Comparison of ENCODE assay signal across 1 cellular context in the genomic region with DNA sequence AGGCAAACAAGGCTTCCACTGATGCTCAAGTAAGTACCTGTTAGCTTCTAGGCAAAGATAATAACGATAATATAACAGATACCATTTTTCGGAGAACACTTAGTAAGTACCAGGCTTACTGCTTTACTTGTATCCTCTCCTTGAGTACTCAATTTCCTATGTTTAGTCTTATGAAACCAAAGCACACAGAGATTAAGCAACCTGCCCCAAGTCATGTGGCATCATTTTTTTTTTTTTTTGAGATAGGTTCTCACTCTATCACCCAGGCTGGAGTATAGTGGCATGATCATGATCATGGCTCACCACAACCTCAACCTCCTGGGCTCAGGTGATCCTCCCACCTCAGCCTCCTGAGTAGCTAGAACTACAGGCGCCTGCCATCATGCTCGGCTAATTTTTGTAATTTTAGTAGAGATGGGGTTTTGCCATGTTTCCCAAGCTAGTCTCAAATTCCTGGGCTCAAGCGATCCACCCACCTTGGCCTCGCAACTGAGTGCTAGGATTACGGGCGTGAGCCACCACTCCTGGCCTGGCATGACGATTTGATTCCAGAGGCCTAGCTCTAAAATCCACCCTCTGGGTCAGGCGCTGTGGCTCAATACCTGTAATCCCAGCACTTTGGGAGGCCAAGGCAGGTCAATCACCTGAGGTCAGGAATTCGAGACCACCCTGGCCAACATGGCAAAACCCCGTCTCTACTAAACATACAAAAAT.
TF ChIP-seq lines count a peak whose summit lies in the region.

No MANE protein-coding gene starts in this region.

TF ChIP-seq in HepG2, 621 proteins besides CTCF, POLR2A, EP300 and RAD21:
- TF ChIP-seq RXRA (CRISPR knock-in tag; IDR thresholded peaks at IDR 0.05) = peak; percentile 16; the same call in 1 of the 2 replicates
- TF ChIP-seq POLR2G (IDR thresholded peaks at IDR 0.05; ENCODE audit: low read depth, low read length) = 0 out of 2 replicates have a peak, but pooled peaks have one; percentile 29
- TF ChIP-seq USF2 (IDR thresholded peaks at IDR 0.05; ENCODE audit: low read depth, low read length) = no peak
- TF ChIP-seq USF2 (CRISPR knock-in tag; IDR thresholded peaks at IDR 0.05; ENCODE audit: borderline replicate concordance) = no peak; the same call in 1 of the 2 replicates
- TF ChIP-seq, protein P1, sequence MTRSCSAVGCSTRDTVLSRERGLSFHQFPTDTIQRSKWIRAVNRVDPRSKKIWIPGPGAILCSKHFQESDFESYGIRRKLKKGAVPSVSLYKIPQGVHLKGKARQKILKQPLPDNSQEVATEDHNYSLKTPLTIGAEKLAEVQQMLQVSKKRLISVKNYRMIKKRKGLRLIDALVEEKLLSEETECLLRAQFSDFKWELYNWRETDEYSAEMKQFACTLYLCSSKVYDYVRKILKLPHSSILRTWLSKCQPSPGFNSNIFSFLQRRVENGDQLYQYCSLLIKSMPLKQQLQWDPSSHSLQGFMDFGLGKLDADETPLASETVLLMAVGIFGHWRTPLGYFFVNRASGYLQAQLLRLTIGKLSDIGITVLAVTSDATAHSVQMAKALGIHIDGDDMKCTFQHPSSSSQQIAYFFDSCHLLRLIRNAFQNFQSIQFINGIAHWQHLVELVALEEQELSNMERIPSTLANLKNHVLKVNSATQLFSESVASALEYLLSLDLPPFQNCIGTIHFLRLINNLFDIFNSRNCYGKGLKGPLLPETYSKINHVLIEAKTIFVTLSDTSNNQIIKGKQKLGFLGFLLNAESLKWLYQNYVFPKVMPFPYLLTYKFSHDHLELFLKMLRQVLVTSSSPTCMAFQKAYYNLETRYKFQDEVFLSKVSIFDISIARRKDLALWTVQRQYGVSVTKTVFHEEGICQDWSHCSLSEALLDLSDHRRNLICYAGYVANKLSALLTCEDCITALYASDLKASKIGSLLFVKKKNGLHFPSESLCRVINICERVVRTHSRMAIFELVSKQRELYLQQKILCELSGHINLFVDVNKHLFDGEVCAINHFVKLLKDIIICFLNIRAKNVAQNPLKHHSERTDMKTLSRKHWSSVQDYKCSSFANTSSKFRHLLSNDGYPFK (CRISPR knock-in tag; IDR thresholded peaks at IDR 0.05; ENCODE audit: borderline replicate concordance) = no peak
- no peak for TF ChIP-seq ZNF747 (CRISPR knock-in tag; IDR thresholded peaks at IDR 0.05; ENCODE audit: borderline replicate concordance)
- no peak for TF ChIP-seq SYNCRIP (IDR thresholded peaks at IDR 0.05; ENCODE audit: insufficient read depth, low read depth, low read length)
- TF ChIP-seq CEBPB (IDR thresholded peaks at IDR 0.05; ENCODE audit: borderline replicate concordance, low read depth, low read length) = peak; percentile 64; the same call in 1 of the 2 replicates
- TF ChIP-seq GLI4 (CRISPR knock-in tag; IDR thresholded peaks at IDR 0.05; ENCODE audit: borderline replicate concordance) = no peak
- TF ChIP-seq, protein P2, sequence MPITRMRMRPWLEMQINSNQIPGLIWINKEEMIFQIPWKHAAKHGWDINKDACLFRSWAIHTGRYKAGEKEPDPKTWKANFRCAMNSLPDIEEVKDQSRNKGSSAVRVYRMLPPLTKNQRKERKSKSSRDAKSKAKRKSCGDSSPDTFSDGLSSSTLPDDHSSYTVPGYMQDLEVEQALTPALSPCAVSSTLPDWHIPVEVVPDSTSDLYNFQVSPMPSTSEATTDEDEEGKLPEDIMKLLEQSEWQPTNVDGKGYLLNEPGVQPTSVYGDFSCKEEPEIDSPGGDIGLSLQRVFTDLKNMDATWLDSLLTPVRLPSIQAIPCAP (CRISPR knock-in tag; IDR thresholded peaks at IDR 0.05; ENCODE audit: low read depth) = no peak
- 0 out of 2 replicates have a peak, but pooled peaks have one; percentile 36 for TF ChIP-seq HOXD1 (CRISPR knock-in tag; IDR thresholded peaks at IDR 0.05)
- TF ChIP-seq REPIN1 (CRISPR knock-in tag; IDR thresholded peaks at IDR 0.05; ENCODE audit: borderline replicate concordance, low read depth) = 0 out of 2 replicates have a peak, but pooled peaks have one; percentile 2
- TF ChIP-seq, protein P3, sequence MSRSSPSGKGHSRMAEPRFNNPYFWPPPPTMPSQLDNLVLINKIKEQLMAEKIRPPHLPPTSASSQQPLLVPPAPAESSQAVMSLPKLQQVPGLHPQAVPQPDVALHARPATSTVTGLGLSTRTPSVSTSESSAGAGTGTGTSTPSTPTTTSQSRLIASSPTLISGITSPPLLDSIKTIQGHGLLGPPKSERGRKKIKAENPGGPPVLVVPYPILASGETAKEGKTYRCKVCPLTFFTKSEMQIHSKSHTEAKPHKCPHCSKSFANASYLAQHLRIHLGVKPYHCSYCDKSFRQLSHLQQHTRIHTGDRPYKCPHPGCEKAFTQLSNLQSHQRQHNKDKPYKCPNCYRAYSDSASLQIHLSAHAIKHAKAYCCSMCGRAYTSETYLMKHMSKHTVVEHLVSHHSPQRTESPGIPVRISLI (CRISPR knock-in tag; IDR thresholded peaks at IDR 0.05; ENCODE audit: borderline replicate concordance) = peak; percentile 62; the same call in 1 of the 2 replicates
- TF ChIP-seq ZNF891 (CRISPR knock-in tag; IDR thresholded peaks at IDR 0.05) = peak; percentile 49; the same call in 1 of the 2 replicates
TF ChIP-seq in HepG2: peak in this region for 7.
